In genomic region chr11:73999581-74000306, GRCh38 we compare ENCODE assay signal across 14 cellular contexts. TPM values are rescaled to one million over a fixed set of nuclear protein-coding genes. Genes with fewer than 3 reads are reported as not detected.
DNase-seq lines count a peak whose midpoint lies in the region; ATAC-seq and TF ChIP-seq lines count a peak whose summit lies in the region.
"Had no signal": no experiment of that assay in that cellular context is flagged by ENCODE, and none has a peak within 500 bp of the region (broad histone marks: within the 10 kb centered on the region; RNA-seq: fewer than 3 reads in every experiment).

No MANE protein-coding gene starts in this region.

- H4K20me1 ChIP-seq in OCI-LY7 (ENCODE audit: insufficient read depth, low read length) = no peaks in the 10 kb centered on the region

- H3K4me1 ChIP-seq in OCI-LY7 (ENCODE audit: insufficient read depth, low read length, poor library complexity, severe bottlenecking) = peaks cover 60% of the 10 kb centered on the region
- H3K4me1 ChIP-seq: esophagus muscularis mucosa had no signal

- H3K27ac ChIP-seq in OCI-LY7 (ENCODE audit: low read depth, low read length, poor library complexity, severe bottlenecking) = peak overlapping the region; percentile 88
- H3K27ac ChIP-seq: esophagus muscularis mucosa, VCaP had no signal

- BruUV-seq in OCI-LY7 (replicated peaks; lab: Mats Ljungman, UMichigan) = no TSS peak

- DNase-seq in stimulated activated naive CD8-positive, alpha-beta T cell treated with anti-CD3 and anti-CD28 coated beads, Interleukin-15, Interleukin-2, amounts not matched to agents 100 U/mL and 50 U/mL, for 24 hours = no peak
- DNase-seq in OCI-LY7 (ENCODE audit: low spot score) (peak; percentile 90), germinal center (ENCODE audit: low spot score) (peak; percentile 61), osteocyte (ENCODE audit: extremely low spot score, unreplicated experiment) (no peak), NCI-H128 (lab: John Stamatoyannopoulos, UW; ENCODE audit: unreplicated experiment) (no peak)
- no peak for DNase-seq in activated naive CD4-positive, alpha-beta T cell treated with anti-CD3 and anti-CD28 coated beads, Interleukin-2, amount 50 U/mL, for 16 hours
- DNase-seq: activated naive CD4-positive, alpha-beta T cell treated with Interleukin-2 at 50 U/mL for 16 hours; Right ventricle myocardium superior; stimulated activated CD4-positive, alpha-beta T cell treated with anti-CD3 and anti-CD28 coated beads, Interleukin-2, amount 100 ng/mL, for 48 hours had no signal

- no peak overlapping the region; the same call in 1 of the 2 replicates for H2AFZ ChIP-seq in OCI-LY7 (ENCODE audit: low read length)

- H3K4me3 ChIP-seq in OCI-LY7 (ENCODE audit: low read depth, low read length, poor library complexity, severe bottlenecking) = peak overlapping the region; percentile 8
- H3K4me3 ChIP-seq: esophagus muscularis mucosa had no signal

- intact Hi-C loops in OCI-LY7 (cut with micrococcal nuclease; ENCODE audit: unreplicated experiment) = no loop called here

- H3K9me3 Mint-ChIP-seq in stimulated activated naive CD8-positive, alpha-beta T cell treated with anti-CD3 and anti-CD28 coated beads, Interleukin-15, Interleukin-2, amounts not matched to agents 100 ng/mL and 50 ng/mL, for 24 hours = no peaks in the 10 kb centered on the region
- no peaks in the 10 kb centered on the region for H3K9me3 Mint-ChIP-seq in osteocyte (ENCODE audit: unreplicated experiment)

- peaks cover 11% of the 10 kb centered on the region for H3K36me3 Mint-ChIP-seq in stimulated activated naive CD8-positive, alpha-beta T cell treated with anti-CD3 and anti-CD28 coated beads, Interleukin-15, Interleukin-2, amounts not matched to agents 100 ng/mL and 50 ng/mL, for 24 hours (ENCODE audit: low read depth)
- H3K36me3 Mint-ChIP-seq in osteocyte (ENCODE audit: unreplicated experiment) = peaks cover 9% of the 10 kb centered on the region

- ATAC-seq in stimulated activated naive CD8-positive, alpha-beta T cell treated with anti-CD3 and anti-CD28 coated beads, Interleukin-15, Interleukin-2, amounts not matched to agents 100 U/mL and 50 U/mL, for 24 hours = no peak
- ATAC-seq in HG02759 (IDR thresholded peaks at IDR 0.05; ENCODE audit: unreplicated experiment) = no peak

- POLR2A ChIA-PET in OCI-LY7 (lab: Charles Lee) = interaction anchor here (1.1 to 1.3 kb wide), 4 partner anchors 13 to 32 kb away, joined by 3 to 4 read pairs (median 4); no protein-coding TSS in a partner anchor

- H3K27me3 Mint-ChIP-seq in stimulated activated naive CD8-positive, alpha-beta T cell treated with anti-CD3 and anti-CD28 coated beads, Interleukin-15, Interleukin-2, amounts not matched to agents 100 ng/mL and 50 ng/mL, for 24 hours = no peaks in the 10 kb centered on the region
- H3K27me3 Mint-ChIP-seq in osteocyte (ENCODE audit: unreplicated experiment) = no peaks in the 10 kb centered on the region

- CTCF ChIA-PET in OCI-LY7 (lab: Charles Lee; ENCODE audit: unreplicated experiment) = no interaction called here

- H3K9me3 ChIP-seq in OCI-LY7 (ENCODE audit: low read length) = no peaks in the 10 kb centered on the region
- H3K9me3 ChIP-seq: esophagus muscularis mucosa had no signal

- peak overlapping the region; percentile 66 for H3K4me2 ChIP-seq in OCI-LY7 (ENCODE audit: low read length)

- H3K36me3 ChIP-seq in OCI-LY7 (ENCODE audit: insufficient read depth, low read length) = no peaks in the 10 kb centered on the region

- no peaks in the 10 kb centered on the region for H3K9me2 ChIP-seq in OCI-LY7 (ENCODE audit: insufficient read depth, low read length)

- peak overlapping the region; percentile 27 for H3K27ac Mint-ChIP-seq in stimulated activated naive CD8-positive, alpha-beta T cell treated with anti-CD3 and anti-CD28 coated beads, Interleukin-15, Interleukin-2, amounts not matched to agents 100 ng/mL and 50 ng/mL, for 24 hours
- H3K27ac Mint-ChIP-seq in osteocyte (ENCODE audit: unreplicated experiment) = no peak overlapping the region

- peaks cover 78% of the 10 kb centered on the region for H3K4me1 Mint-ChIP-seq in stimulated activated naive CD8-positive, alpha-beta T cell treated with anti-CD3 and anti-CD28 coated beads, Interleukin-15, Interleukin-2, amounts not matched to agents 100 ng/mL and 50 ng/mL, for 24 hours (ENCODE audit: low read depth)
- H3K4me1 Mint-ChIP-seq in osteocyte (ENCODE audit: unreplicated experiment) = no peaks in the 10 kb centered on the region

- no peaks in the 10 kb centered on the region; the same call in 1 of the 2 replicates for H3K79me2 ChIP-seq in OCI-LY7 (ENCODE audit: insufficient read depth, low read depth, low read length)

- no peak for TF ChIP-seq CTCF in OCI-LY7 (conservative IDR thresholded peaks at IDR 0.05; ENCODE audit: low read length)
- TF ChIP-seq CTCF in osteocyte (IDR thresholded peaks at IDR 0.05) = no peak

- H3K4me3 Mint-ChIP-seq in stimulated activated naive CD8-positive, alpha-beta T cell treated with anti-CD3 and anti-CD28 coated beads, Interleukin-15, Interleukin-2, amounts not matched to agents 100 ng/mL and 50 ng/mL, for 24 hours = peak overlapping the region; percentile 11
- no peak overlapping the region for H3K4me3 Mint-ChIP-seq in osteocyte (ENCODE audit: unreplicated experiment)

RNA-seq across cellular contexts. Expression of gene UCP3, which starts 9.1 kb away (rescaled TPM):
- 1.5 and 3.2 TPM in 2 replicates for total RNA-seq in OCI-LY7 (2014; rRNA removed; shearing (Covaris generic))
- total RNA-seq in OCI-LY7 (2022) = 1.8 and 2.4 TPM in 2 replicates
- total RNA-seq in osteocyte = 1.0 and 1.8 TPM in 2 replicates

RNA-seq across cellular contexts. Expression of gene UCP2, which starts 17.1 kb away (rescaled TPM):
- total RNA-seq in OCI-LY7 (2014; rRNA removed; shearing (Covaris generic)) = 82.7 and 145 TPM in 2 replicates
- 358 and 389 TPM in 2 replicates for total RNA-seq in OCI-LY7 (2022)
- 26.4 and 31.8 TPM in 2 replicates for total RNA-seq in osteocyte

RNA-seq across cellular contexts. Expression of gene DNAJB13, which starts 48.9 kb away (rescaled TPM):
- total RNA-seq in OCI-LY7 (2014; rRNA removed; shearing (Covaris generic)) = not detected in 2 replicates
- total RNA-seq in OCI-LY7 (2022) = 0.29 and 0.81 TPM in 2 replicates
- total RNA-seq in osteocyte = not detected in 2 replicates
- total RNA-seq: esophagus muscularis mucosa, NCI-H460, Right ventricle myocardium superior had no signal

Comparison
In these comparisons a context has a peak if more than half of its experiments do, and no peak if none do; other contexts are left out.
1. DNase-seq: peak in OCI-LY7 (single experiment) and germinal center (single experiment); none in stimulated activated naive CD8-positive, alpha-beta T cell treated with anti-CD3 and anti-CD28 coated beads, Interleukin-15, Interleukin-2, amounts not matched to agents 100 U/mL and 50 U/mL, for 24 hours (single experiment), osteocyte (single experiment), NCI-H128 (single experiment) and activated naive CD4-positive, alpha-beta T cell treated with anti-CD3 and anti-CD28 coated beads, Interleukin-2, amount 50 U/mL, for 16 hours (single experiment).